Comparison of ENCODE assay signal across 14 cellular contexts in the genomic region with DNA sequence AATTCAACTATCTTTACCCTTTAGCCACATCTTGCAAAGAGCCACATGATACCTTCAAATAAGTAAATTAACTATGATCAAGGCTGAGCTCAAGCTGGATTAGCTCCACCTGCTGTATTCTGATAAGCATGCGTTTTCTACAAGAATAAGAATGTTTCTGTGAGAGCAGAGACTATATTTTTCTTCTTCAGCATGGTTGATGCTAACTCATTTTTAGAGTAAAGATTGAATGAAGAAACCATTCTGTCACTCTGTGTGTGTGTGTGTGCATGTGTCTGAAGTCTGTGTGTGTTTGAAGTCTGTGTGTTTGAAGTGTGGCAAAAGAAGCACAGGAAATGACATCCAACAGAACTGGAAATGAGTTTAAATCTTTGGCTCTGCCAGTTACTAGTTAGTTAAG. TPM values are rescaled to one million over a fixed set of nuclear protein-coding genes. Genes with fewer than 3 reads are reported as not detected.
DNase-seq lines count a peak whose midpoint lies in the region; ATAC-seq and TF ChIP-seq lines count a peak whose summit lies in the region.
"Had no signal": no experiment of that assay in that cellular context is flagged by ENCODE, and none has a peak within 500 bp of the region (broad histone marks: within the 10 kb centered on the region; RNA-seq: fewer than 3 reads in every experiment).

No MANE protein-coding gene starts in this region.

- WGBS in heart right ventricle, 2 donors = 45 to 48% methylated on average over 1 of the region's 1 CpG

- intact Hi-C loops in heart right ventricle (cut with DNase I) = no loop called here

- no peak overlapping the region for H3K27ac ChIP-seq in heart right ventricle

- H3K9me3 Mint-ChIP-seq in activated naive CD4-positive, alpha-beta T cell treated with anti-CD3 and anti-CD28 coated beads, Interleukin-2, amount 10 ng/mL, durations not matched to agents 7 days and 5 days = no peaks in the 10 kb centered on the region
- no peaks in the 10 kb centered on the region for H3K9me3 Mint-ChIP-seq in activated naive CD8-positive, alpha-beta T cell treated with anti-CD3 and anti-CD28 coated beads, Interleukin-2, amount 50 U/mL, for 24 hours
- H3K9me3 Mint-ChIP-seq in stimulated activated effector memory CD8-positive, alpha-beta T cell treated with anti-CD3 and anti-CD28 coated beads, Interleukin-12 subunit alpha, Interleukin-12 subunit beta, amount 100 ng/mL, for 72 hours = no peaks in the 10 kb centered on the region

- peak; percentile 40 for DNase-seq in activated naive CD4-positive, alpha-beta T cell treated with anti-CD3 and anti-CD28 coated beads, Interleukin-2, amount 10 ng/mL, durations not matched to agents 7 days and 5 days
- no peak for DNase-seq in activated naive CD4-positive, alpha-beta T cell treated with anti-CD3 and anti-CD28 coated beads, Interleukin-2, amount 50 U/mL, for 16 hours
- peak; percentile 14 for DNase-seq in NCI-H69 (lab: John Stamatoyannopoulos, UW)
- no peak for DNase-seq in activated naive CD8-positive, alpha-beta T cell treated with anti-CD3 and anti-CD28 coated beads, Interleukin-2, amount 50 U/mL, for 24 hours
- DNase-seq in stimulated activated effector memory CD8-positive, alpha-beta T cell treated with anti-CD3 and anti-CD28 coated beads, Interleukin-12 subunit alpha, Interleukin-12 subunit beta, amount 100 ng/mL, for 72 hours (ENCODE audit: low spot score in 2 of 2) = no peak
- no peak for DNase-seq in AG08396 (ENCODE audit: low spot score)
- no peak for DNase-seq in heart right ventricle
- DNase-seq: glutamatergic neuron, NCI-H1436 treated with DMSO at 0.1 percent for 48 hours, SIG-M5 had no signal

- H3K27me3 Mint-ChIP-seq in activated naive CD4-positive, alpha-beta T cell treated with anti-CD3 and anti-CD28 coated beads, Interleukin-2, amount 10 ng/mL, durations not matched to agents 7 days and 5 days = no peaks in the 10 kb centered on the region
- H3K27me3 Mint-ChIP-seq in activated naive CD8-positive, alpha-beta T cell treated with anti-CD3 and anti-CD28 coated beads, Interleukin-2, amount 50 U/mL, for 24 hours = no peaks in the 10 kb centered on the region

- CTCF ChIA-PET in activated naive CD4-positive, alpha-beta T cell treated with anti-CD3 and anti-CD28 coated beads, Interleukin-2, amount 10 ng/mL, durations not matched to agents 7 days and 5 days (lab: Charles Lee) = interaction anchor here (1.1 to 2.1 kb wide), 2 partner anchors 16 to 73 kb away, joined by 5 to 6 read pairs; a partner anchor contains a TSS

- no peak for TF ChIP-seq CTCF in heart right ventricle (IDR thresholded peaks at IDR 0.05)

- H3K36me3 ChIP-seq in heart right ventricle = no peaks in the 10 kb centered on the region

- H3K4me3 ChIP-seq in heart right ventricle = no peak overlapping the region
- H3K4me3 ChIP-seq: lung had no signal

- H3K4me3 Mint-ChIP-seq in activated naive CD4-positive, alpha-beta T cell treated with anti-CD3 and anti-CD28 coated beads, Interleukin-2, amount 10 ng/mL, durations not matched to agents 7 days and 5 days = no peak overlapping the region
- no peak overlapping the region for H3K4me3 Mint-ChIP-seq in activated naive CD8-positive, alpha-beta T cell treated with anti-CD3 and anti-CD28 coated beads, Interleukin-2, amount 50 U/mL, for 24 hours
- H3K4me3 Mint-ChIP-seq in stimulated activated effector memory CD8-positive, alpha-beta T cell treated with anti-CD3 and anti-CD28 coated beads, Interleukin-12 subunit alpha, Interleukin-12 subunit beta, amount 100 ng/mL, for 72 hours = no peak overlapping the region

- no peak for ATAC-seq in activated naive CD8-positive, alpha-beta T cell treated with anti-CD3 and anti-CD28 coated beads, Interleukin-2, amount 50 U/mL, for 24 hours
- ATAC-seq in stimulated activated effector memory CD8-positive, alpha-beta T cell treated with anti-CD3 and anti-CD28 coated beads, Interleukin-12 subunit alpha, Interleukin-12 subunit beta, amount 100 ng/mL, for 72 hours = no peak
- ATAC-seq in GM21825 (IDR thresholded peaks at IDR 0.05; ENCODE audit: unreplicated experiment) (no peak), heart right ventricle (no peak)

- peak overlapping the region; percentile 60 for H3K27ac Mint-ChIP-seq in activated naive CD4-positive, alpha-beta T cell treated with anti-CD3 and anti-CD28 coated beads, Interleukin-2, amount 10 ng/mL, durations not matched to agents 7 days and 5 days
- peak overlapping the region; percentile 81 for H3K27ac Mint-ChIP-seq in activated naive CD8-positive, alpha-beta T cell treated with anti-CD3 and anti-CD28 coated beads, Interleukin-2, amount 50 U/mL, for 24 hours
- H3K27ac Mint-ChIP-seq in stimulated activated effector memory CD8-positive, alpha-beta T cell treated with anti-CD3 and anti-CD28 coated beads, Interleukin-12 subunit alpha, Interleukin-12 subunit beta, amount 100 ng/mL, for 72 hours = peak overlapping the region; percentile 14

- H3K27me3 ChIP-seq in heart right ventricle = peaks cover 0 to 10% (median 7%) of the 10 kb centered on the region in 7 donors

- H3K9me3 ChIP-seq in heart right ventricle = no peaks in the 10 kb centered on the region

- H3K36me3 Mint-ChIP-seq in activated naive CD4-positive, alpha-beta T cell treated with anti-CD3 and anti-CD28 coated beads, Interleukin-2, amount 10 ng/mL, durations not matched to agents 7 days and 5 days = no peaks in the 10 kb centered on the region
- no peaks in the 10 kb centered on the region for H3K36me3 Mint-ChIP-seq in activated naive CD8-positive, alpha-beta T cell treated with anti-CD3 and anti-CD28 coated beads, Interleukin-2, amount 50 U/mL, for 24 hours (ENCODE audit: low read depth)
- H3K36me3 Mint-ChIP-seq in stimulated activated effector memory CD8-positive, alpha-beta T cell treated with anti-CD3 and anti-CD28 coated beads, Interleukin-12 subunit alpha, Interleukin-12 subunit beta, amount 100 ng/mL, for 72 hours = no peaks in the 10 kb centered on the region

- peaks cover 0 to 6% (median 0%) of the 10 kb centered on the region in 9 donors for H3K4me1 ChIP-seq in heart right ventricle

- H3K4me1 Mint-ChIP-seq in activated naive CD4-positive, alpha-beta T cell treated with anti-CD3 and anti-CD28 coated beads, Interleukin-2, amount 10 ng/mL, durations not matched to agents 7 days and 5 days = peaks cover 28% of the 10 kb centered on the region
- H3K4me1 Mint-ChIP-seq in activated naive CD8-positive, alpha-beta T cell treated with anti-CD3 and anti-CD28 coated beads, Interleukin-2, amount 50 U/mL, for 24 hours = peaks cover 76% of the 10 kb centered on the region
- peaks cover 36% of the 10 kb centered on the region for H3K4me1 Mint-ChIP-seq in stimulated activated effector memory CD8-positive, alpha-beta T cell treated with anti-CD3 and anti-CD28 coated beads, Interleukin-12 subunit alpha, Interleukin-12 subunit beta, amount 100 ng/mL, for 72 hours

RNA-seq across cellular contexts. Expression of a gene that starts 12.0 kb away (rescaled TPM):
- 1 to 10 TPM; 1.8 to 4.9 (median 4.0) TPM for total RNA-seq in heart right ventricle
- polyA plus RNA-seq in heart right ventricle = 1 to 10 TPM; 1.6 to 4.4 TPM

RNA-seq across cellular contexts. Expression of a gene that starts 14.0 kb away (rescaled TPM):
- total RNA-seq in heart right ventricle = not detected
- not detected for polyA plus RNA-seq in heart right ventricle
- total RNA-seq: cerebellum, renal cortical epithelial cell had no signal

RNA-seq across cellular contexts. Expression of a gene that starts 16.4 kb away (rescaled TPM):
- not detected for total RNA-seq in heart right ventricle
- polyA plus RNA-seq in heart right ventricle = not detected
- total RNA-seq: cerebellum, renal cortical epithelial cell had no signal

Comparison
In these comparisons a context has a peak if more than half of its experiments do, and no peak if none do; other contexts are left out.
1. DNase-seq: peak in activated naive CD4-positive, alpha-beta T cell treated with anti-CD3 and anti-CD28 coated beads, Interleukin-2, amount 10 ng/mL, durations not matched to agents 7 days and 5 days (single experiment) and NCI-H69 (single experiment); none in activated naive CD4-positive, alpha-beta T cell treated with anti-CD3 and anti-CD28 coated beads, Interleukin-2, amount 50 U/mL, for 16 hours (single experiment), activated naive CD8-positive, alpha-beta T cell treated with anti-CD3 and anti-CD28 coated beads, Interleukin-2, amount 50 U/mL, for 24 hours (single experiment), stimulated activated effector memory CD8-positive, alpha-beta T cell treated with anti-CD3 and anti-CD28 coated beads, Interleukin-12 subunit alpha, Interleukin-12 subunit beta, amount 100 ng/mL, for 72 hours (0 of 2), AG08396 (single experiment) and heart right ventricle (0 of 2).
2. H3K27ac Mint-ChIP-seq: peak in every context shown above with its lines; median percentile 81 in activated naive CD8-positive, alpha-beta T cell treated with anti-CD3 and anti-CD28 coated beads, Interleukin-2, amount 50 U/mL, for 24 hours; 60 in activated naive CD4-positive, alpha-beta T cell treated with anti-CD3 and anti-CD28 coated beads, Interleukin-2, amount 10 ng/mL, durations not matched to agents 7 days and 5 days; 14 in stimulated activated effector memory CD8-positive, alpha-beta T cell treated with anti-CD3 and anti-CD28 coated beads, Interleukin-12 subunit alpha, Interleukin-12 subunit beta, amount 100 ng/mL, for 72 hours.